Comparison of ENCODE assay signal across 20 cellular contexts in genomic region chr14:91256661-91257060, GRCh38. TPM values are rescaled to one million over a fixed set of nuclear protein-coding genes. Genes with fewer than 3 reads are reported as not detected.
DNase-seq lines count a peak whose midpoint lies in the region; ATAC-seq and TF ChIP-seq lines count a peak whose summit lies in the region.
"Had no signal": no experiment of that assay in that cellular context is flagged by ENCODE, and none has a peak within 500 bp of the region (broad histone marks: within the 10 kb centered on the region; RNA-seq: fewer than 3 reads in every experiment).

No MANE protein-coding gene starts in this region.

- TF ChIP-seq CTCF in RWPE2 (IDR thresholded peaks at IDR 0.05; ENCODE audit: poor library complexity, severe bottlenecking): no peak

- WGBS in mesendoderm (ENCODE audit: extremely low coverage, insufficient coverage, low lambda C conversion rate): no CpG with 5 or more reads among the region's 1 CpG

- H3K18ac ChIP-seq in mesendoderm (ENCODE audit: low read length): no peak overlapping the region

- H3K4ac ChIP-seq in mesendoderm (ENCODE audit: low read depth, low read length): no peak overlapping the region

- no peak overlapping the region for H4K8ac ChIP-seq in mesendoderm (ENCODE audit: low read depth, low read length)

- no peaks in the 10 kb centered on the region for H3K79me1 ChIP-seq in mesendoderm (ENCODE audit: low read length)

- ATAC-seq in activated CD8-positive, alpha-beta memory T cell treated with anti-CD3 and anti-CD28 coated beads, Interleukin-2, amount 10 ng/mL, durations not matched to agents 7 days and 5 days: no peak
- ATAC-seq in RWPE2 (ENCODE audit: low read depth) (no peak), GM19463 (IDR thresholded peaks at IDR 0.05; ENCODE audit: unreplicated experiment) (no peak)
- no peak for ATAC-seq in stimulated activated effector memory CD8-positive, alpha-beta T cell treated with anti-CD3 and anti-CD28 coated beads, Interleukin-12 subunit alpha, Interleukin-12 subunit beta, amount 100 ng/mL, for 72 hours
- ATAC-seq: activated T-cell treated with anti-CD3 and anti-CD28 coated beads, Interleukin-2, amount 50 U/mL, for 4 hours; foreskin keratinocyte; natural killer cell treated with Interleukin-12 subunit alpha and Interleukin-12 subunit beta and Interleukin-15 and Interleukin-18, amount 100 ng/mL, for 72 hours had no signal

- H3K4me3 Mint-ChIP-seq in activated CD8-positive, alpha-beta memory T cell treated with anti-CD3 and anti-CD28 coated beads, Interleukin-2, amount 10 ng/mL, durations not matched to agents 7 days and 5 days: no peak overlapping the region
- no peak overlapping the region for H3K4me3 Mint-ChIP-seq in stimulated activated effector memory CD8-positive, alpha-beta T cell treated with anti-CD3 and anti-CD28 coated beads, Interleukin-12 subunit alpha, Interleukin-12 subunit beta, amount 100 ng/mL, for 72 hours
- H3K4me3 Mint-ChIP-seq: activated naive CD8-positive, alpha-beta T cell; activated T-cell treated with anti-CD3 and anti-CD28 coated beads, Interleukin-2, amount 50 U/mL, for 4 hours; natural killer cell treated with Interleukin-12 subunit alpha and Interleukin-12 subunit beta and Interleukin-15 and Interleukin-18, amount 100 ng/mL, for 72 hours had no signal

- no peaks in the 10 kb centered on the region for H3K9me3 ChIP-seq in RWPE2 (ENCODE audit: severe bottlenecking)
- H3K9me3 ChIP-seq: MG63, Peyer's patch had no signal

- H3K4me1 Mint-ChIP-seq in activated CD8-positive, alpha-beta memory T cell treated with anti-CD3 and anti-CD28 coated beads, Interleukin-2, amount 10 ng/mL, durations not matched to agents 7 days and 5 days: peaks cover 66% of the 10 kb centered on the region
- peaks cover 83% of the 10 kb centered on the region for H3K4me1 Mint-ChIP-seq in stimulated activated effector memory CD8-positive, alpha-beta T cell treated with anti-CD3 and anti-CD28 coated beads, Interleukin-12 subunit alpha, Interleukin-12 subunit beta, amount 100 ng/mL, for 72 hours

- no peak for DNase-seq in activated CD8-positive, alpha-beta memory T cell treated with anti-CD3 and anti-CD28 coated beads, Interleukin-2, amount 10 ng/mL, durations not matched to agents 7 days and 5 days
- no peak for DNase-seq in activated CD8-positive, alpha-beta memory T cell treated with anti-CD3 and anti-CD28 coated beads for 24 hours
- DNase-seq in RWPE2 (ENCODE audit: low spot score): no peak
- DNase-seq in fibroblast of peridontal ligament (ENCODE audit: extremely low read depth): peak; percentile 58
- no peak for DNase-seq in stimulated activated effector memory CD8-positive, alpha-beta T cell treated with anti-CD3 and anti-CD28 coated beads, Interleukin-12 subunit alpha, Interleukin-12 subunit beta, amount 100 ng/mL, for 72 hours (ENCODE audit: low spot score in 2 of 2)
- DNase-seq in activated CD4-positive, alpha-beta T cell treated with anti-CD3 and anti-CD28 coated beads for 48 hours: no peak
- no peak for DNase-seq in mesendoderm
- DNase-seq: activated CD4-positive, alpha-beta T cell treated with anti-CD3 and anti-CD28 coated beads, Interleukin-2, amount 50 U/mL, for 4 hours; activated T-cell treated with anti-CD3 and anti-CD28 coated beads, Interleukin-2, amount 50 U/mL, for 4 hours; cortex of kidney; HCEC 1CT; MG63; NCI-H1436 treated with DMSO at 0.1 percent for 48 hours; Peyer's patch; small intestine; stimulated activated CD4-positive, alpha-beta T cell treated with anti-CD3 and anti-CD28 coated beads, Interleukin-4, amount 100 ng/mL, for 1 hour had no signal

- H3K79me2 ChIP-seq in mesendoderm (ENCODE audit: control insufficient read depth, insufficient read depth, low read length): no peaks in the 10 kb centered on the region

- H2AK5ac ChIP-seq in mesendoderm (ENCODE audit: low read length): no peak overlapping the region

- no peak overlapping the region for H2BK120ac ChIP-seq in mesendoderm (ENCODE audit: low read depth, low read length)

- peak overlapping the region; percentile 12 for H3K27ac Mint-ChIP-seq in activated CD8-positive, alpha-beta memory T cell treated with anti-CD3 and anti-CD28 coated beads, Interleukin-2, amount 10 ng/mL, durations not matched to agents 7 days and 5 days
- peak overlapping the region; percentile 76 for H3K27ac Mint-ChIP-seq in stimulated activated effector memory CD8-positive, alpha-beta T cell treated with anti-CD3 and anti-CD28 coated beads, Interleukin-12 subunit alpha, Interleukin-12 subunit beta, amount 100 ng/mL, for 72 hours
- H3K27ac Mint-ChIP-seq: activated naive CD8-positive, alpha-beta T cell had no signal

- peaks cover 8% of the 10 kb centered on the region for H3K36me3 Mint-ChIP-seq in activated CD8-positive, alpha-beta memory T cell treated with anti-CD3 and anti-CD28 coated beads, Interleukin-2, amount 10 ng/mL, durations not matched to agents 7 days and 5 days
- peaks cover 51% of the 10 kb centered on the region for H3K36me3 Mint-ChIP-seq in stimulated activated effector memory CD8-positive, alpha-beta T cell treated with anti-CD3 and anti-CD28 coated beads, Interleukin-12 subunit alpha, Interleukin-12 subunit beta, amount 100 ng/mL, for 72 hours
- H3K36me3 Mint-ChIP-seq: natural killer cell treated with Interleukin-12 subunit alpha and Interleukin-12 subunit beta and Interleukin-15 and Interleukin-18, amount 100 ng/mL, for 72 hours had no signal

- no peak overlapping the region for H2BK15ac ChIP-seq in mesendoderm (replicated peaks; ENCODE audit: low read depth)

- H3K36me3 ChIP-seq in RWPE2 (ENCODE audit: low read depth): no peaks in the 10 kb centered on the region
- no peaks in the 10 kb centered on the region for H3K36me3 ChIP-seq in mesendoderm (ENCODE audit: control insufficient read depth, insufficient read depth, low read length)
- H3K36me3 ChIP-seq: MG63, Peyer's patch had no signal

- peaks cover 16% of the 10 kb centered on the region for H3K4me1 ChIP-seq in RWPE2 (ENCODE audit: insufficient read depth, poor library complexity, severe bottlenecking)
- peaks cover 4% of the 10 kb centered on the region for H3K4me1 ChIP-seq in mesendoderm (ENCODE audit: control insufficient read depth, low read depth, low read length)

- no peaks in the 10 kb centered on the region for H3K27me3 Mint-ChIP-seq in activated CD8-positive, alpha-beta memory T cell treated with anti-CD3 and anti-CD28 coated beads, Interleukin-2, amount 10 ng/mL, durations not matched to agents 7 days and 5 days
- H3K27me3 Mint-ChIP-seq: activated naive CD8-positive, alpha-beta T cell; natural killer cell treated with Interleukin-12 subunit alpha and Interleukin-12 subunit beta and Interleukin-15 and Interleukin-18, amount 100 ng/mL, for 72 hours had no signal

- H3K9ac ChIP-seq in mesendoderm (ENCODE audit: low read length): no peak overlapping the region

- no peak overlapping the region for H3K4me2 ChIP-seq in mesendoderm (ENCODE audit: low read length)

- no peak overlapping the region for H3K23ac ChIP-seq in mesendoderm (ENCODE audit: low read length)

- H3K4me3 ChIP-seq in RWPE2 (ENCODE audit: severe bottlenecking) (no peak overlapping the region), mesendoderm (ENCODE audit: low read length) (no peak overlapping the region)
- H3K4me3 ChIP-seq: MG63, Peyer's patch had no signal

- H3K56ac ChIP-seq in mesendoderm (ENCODE audit: low read length): no peak overlapping the region

- no peak overlapping the region for H4K5ac ChIP-seq in mesendoderm (ENCODE audit: low read length)

- H3K27me3 ChIP-seq in RWPE2 (ENCODE audit: insufficient read depth, poor library complexity, severe bottlenecking) (no peaks in the 10 kb centered on the region), mesendoderm (ENCODE audit: insufficient read depth, low read length, poor library complexity) (no peaks in the 10 kb centered on the region)
- H3K27me3 ChIP-seq: foreskin keratinocyte, MG63, Peyer's patch had no signal

- H3K27ac ChIP-seq in RWPE2 (ENCODE audit: poor library complexity, severe bottlenecking): peak overlapping the region; percentile 89
- no peak overlapping the region for H3K27ac ChIP-seq in mesendoderm (ENCODE audit: low read depth, low read length)
- H3K27ac ChIP-seq: foreskin keratinocyte had no signal

- no peak overlapping the region for H2BK5ac ChIP-seq in mesendoderm (ENCODE audit: low read length)

- CTCF ChIA-PET in activated CD8-positive, alpha-beta memory T cell treated with anti-CD3 and anti-CD28 coated beads, Interleukin-2, amount 10 ng/mL, durations not matched to agents 7 days and 5 days (lab: Charles Lee): interaction anchor here (1.2 to 2.2 kb wide), 3 partner anchors 79 to 354 kb away, joined by 3 to 5 read pairs (median 5); no protein-coding TSS in a partner anchor

- H3K9me3 Mint-ChIP-seq in activated CD8-positive, alpha-beta memory T cell treated with anti-CD3 and anti-CD28 coated beads, Interleukin-2, amount 10 ng/mL, durations not matched to agents 7 days and 5 days (ENCODE audit: low read depth): no peaks in the 10 kb centered on the region
- no peaks in the 10 kb centered on the region for H3K9me3 Mint-ChIP-seq in stimulated activated effector memory CD8-positive, alpha-beta T cell treated with anti-CD3 and anti-CD28 coated beads, Interleukin-12 subunit alpha, Interleukin-12 subunit beta, amount 100 ng/mL, for 72 hours
- H3K9me3 Mint-ChIP-seq: activated T-cell treated with anti-CD3 and anti-CD28 coated beads, Interleukin-2, amount 50 U/mL, for 4 hours; natural killer cell treated with Interleukin-12 subunit alpha and Interleukin-12 subunit beta and Interleukin-15 and Interleukin-18, amount 100 ng/mL, for 72 hours had no signal

RNA-seq across cellular contexts. Expression of gene GPR68, which starts 12.2 kb away (rescaled TPM):
- total RNA-seq in activated CD8-positive, alpha-beta memory T cell treated with anti-CD3 and anti-CD28 coated beads, Interleukin-2, amount 10 ng/mL, durations not matched to agents 7 days and 5 days: 10 to 100 TPM; 44.5 to 48.0 TPM
- 0.22 TPM for polyA plus RNA-seq in mesendoderm (2013, experiment 1 of 2)
- 0.27 TPM for polyA plus RNA-seq in mesendoderm (2013, experiment 2 of 2)
